Comparison of ENCODE assay signal across 8 cellular contexts in the genomic region with DNA sequence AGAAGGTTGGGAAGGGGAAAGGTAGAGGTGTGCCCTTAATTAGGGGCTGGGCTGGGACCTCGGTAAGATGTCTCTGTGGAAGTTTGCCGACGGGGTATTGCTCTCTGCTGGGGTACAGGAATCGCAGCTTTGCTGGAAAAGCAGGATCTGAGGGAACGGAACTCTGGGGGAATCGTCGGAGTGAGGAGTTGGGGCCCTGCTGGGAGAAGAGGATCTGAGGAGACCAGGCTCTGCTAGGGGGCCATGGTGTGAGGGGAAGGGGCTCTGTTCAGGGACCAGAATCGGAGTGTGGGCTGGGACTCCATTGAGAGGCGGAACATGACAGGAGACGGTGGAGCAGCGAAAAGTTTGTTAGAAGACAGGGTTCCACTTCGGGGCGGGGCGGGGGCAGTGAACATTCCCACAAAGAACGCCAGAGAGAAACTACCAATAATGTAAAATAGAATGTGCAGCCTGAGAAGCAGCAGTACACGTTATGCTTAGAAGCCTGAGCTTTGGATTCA. TPM values are rescaled to one million over a fixed set of nuclear protein-coding genes. Genes with fewer than 3 reads are reported as not detected.
A peak's percentile ranks its signal among the peaks of the same experiment; 100 is the strongest.
DNase-seq lines count a peak whose midpoint lies in the region; ATAC-seq, FAIRE-seq and TF ChIP-seq lines count a peak whose summit lies in the region.

No MANE protein-coding gene starts in this region.

- no peaks in the 10 kb centered on the region for H3K9me3 Mint-ChIP-seq in WTC11

- peaks cover under 1% of the 10 kb centered on the region; the same call in 1 of the 2 replicates for H3K36me3 Mint-ChIP-seq in WTC11

- TF ChIP-seq CTCF in AG04450 (IDR thresholded peaks at IDR 0.05; ENCODE audit: low read depth, low read length) (no peak), WTC11 (IDR thresholded peaks at IDR 0.05) (no peak), thoracic aorta (IDR thresholded peaks at IDR 0.05) (no peak)

- no peaks in the 10 kb centered on the region; the same call in 1 of the 2 replicates for H3K9me3 ChIP-seq in AG04450 (ENCODE audit: control insufficient read depth, insufficient read depth, low read length)
- H3K9me3 ChIP-seq in effector memory CD4-positive, alpha-beta T cell (ENCODE audit: control insufficient read depth, low read length) = no peaks in the 10 kb centered on the region
- no peaks in the 10 kb centered on the region for H3K9me3 ChIP-seq in thoracic aorta

- peak overlapping the region; percentile 53 for H3K4me2 ChIP-seq in mesendoderm (ENCODE audit: low read length)

- peaks cover 28% of the 10 kb centered on the region for H3K79me2 ChIP-seq in mesendoderm (ENCODE audit: control insufficient read depth, insufficient read depth, low read length)

- FAIRE-seq in H54 (lab: Jason Lieb, UNC) = no peak

- H3K36me3 ChIP-seq in effector memory CD4-positive, alpha-beta T cell (ENCODE audit: control insufficient read depth, insufficient read depth, low read length) = no peaks in the 10 kb centered on the region
- H3K36me3 ChIP-seq in mesendoderm (ENCODE audit: control insufficient read depth, insufficient read depth, low read length) = no peaks in the 10 kb centered on the region
- no peaks in the 10 kb centered on the region for H3K36me3 ChIP-seq in thoracic aorta

- CTCF ChIA-PET in AG04450 (lab: Charles Lee) = no interaction called here
- CTCF ChIA-PET in WTC11 (lab: Charles Lee) = no interaction called here

- no peak overlapping the region for H3K4ac ChIP-seq in mesendoderm (ENCODE audit: low read depth, low read length)

- peaks cover 19% of the 10 kb centered on the region for H3K4me1 Mint-ChIP-seq in WTC11

- H2BK5ac ChIP-seq in mesendoderm (ENCODE audit: low read length) = no peak overlapping the region

- peak overlapping the region; percentile 95 for H3K27ac Mint-ChIP-seq in WTC11

- H3K27ac ChIP-seq in AG04450 (ENCODE audit: low read depth, low read length) (peak overlapping the region; percentile 73), mesendoderm (ENCODE audit: low read depth, low read length) (no peak overlapping the region), thoracic aorta (peak overlapping the region; percentile 69 to 82)
- peak overlapping the region; percentile 88 for H3K27ac ChIP-seq in effector memory CD4-positive, alpha-beta T cell (ENCODE audit: insufficient read depth, low read length, poor library complexity, severe bottlenecking)

- no peak overlapping the region for H3K23ac ChIP-seq in mesendoderm (ENCODE audit: low read length)

- H3K18ac ChIP-seq in mesendoderm (ENCODE audit: low read length) = no peak overlapping the region

- H3K9ac ChIP-seq in mesendoderm (ENCODE audit: low read length) = peak overlapping the region; percentile 89

- H3K27me3 ChIP-seq in AG04450 (ENCODE audit: control insufficient read depth, insufficient read depth, low read length) (no peaks in the 10 kb centered on the region), mesendoderm (ENCODE audit: insufficient read depth, low read length, poor library complexity) (no peaks in the 10 kb centered on the region), thoracic aorta (replicated peaks; ENCODE audit: insufficient read depth) (no peaks in the 10 kb centered on the region)
- H3K27me3 ChIP-seq in effector memory CD4-positive, alpha-beta T cell (replicated peaks; ENCODE audit: control insufficient read depth, insufficient read depth, low read length, poor library complexity, severe bottlenecking) = no peaks in the 10 kb centered on the region

- H2BK120ac ChIP-seq in mesendoderm (ENCODE audit: low read depth, low read length) = no peak overlapping the region

- no peaks in the 10 kb centered on the region for H3K27me3 Mint-ChIP-seq in WTC11 (ENCODE audit: low read depth)

- H3K4me3 ChIP-seq in AG04450 (ENCODE audit: low read depth, low read length) (peak overlapping the region; percentile 94), mesendoderm (ENCODE audit: low read length) (peak overlapping the region; percentile 66), thoracic aorta (peak overlapping the region; percentile 99)
- peak overlapping the region; percentile 99 for H3K4me3 ChIP-seq in effector memory CD4-positive, alpha-beta T cell (ENCODE audit: insufficient read depth, low read depth, low read length, poor library complexity, severe bottlenecking)

- peak; percentile 20 for ATAC-seq in WTC11
- ATAC-seq in thoracic aorta (ENCODE audit: insufficient number of reproducible peaks, low FRiP score, low read depth) = no peak
- no peak for ATAC-seq in GM21367 (IDR thresholded peaks at IDR 0.05; ENCODE audit: unreplicated experiment)

- DNase-seq in AG04450 (ENCODE audit: low read depth, low spot score) (no peak), H54 (ENCODE audit: insufficient read length, low spot score) (peak; percentile 16), WTC11 (ENCODE audit: low spot score) (no peak), mesendoderm (no peak), thoracic aorta (ENCODE audit: low spot score) (no peak), CD1c-positive myeloid dendritic cell (ENCODE audit: extremely low spot score) (no peak)
- DNase-seq in effector memory CD4-positive, alpha-beta T cell = no peak

- H4K5ac ChIP-seq in mesendoderm (ENCODE audit: low read length) = no peak overlapping the region

- peak overlapping the region; percentile 94 for H3K4me3 Mint-ChIP-seq in WTC11

- H3K4me1 ChIP-seq in effector memory CD4-positive, alpha-beta T cell (ENCODE audit: control insufficient read depth, insufficient read depth, low read length, poor library complexity, severe bottlenecking) = peaks cover 10% of the 10 kb centered on the region
- no peaks in the 10 kb centered on the region for H3K4me1 ChIP-seq in mesendoderm (ENCODE audit: control insufficient read depth, low read depth, low read length)
- peaks cover 25 to 55% of the 10 kb centered on the region in 2 donors for H3K4me1 ChIP-seq in thoracic aorta (ENCODE audit: control insufficient read depth in 1 of 2, low read depth in 2 of 2)

- peaks cover 1% of the 10 kb centered on the region for H3K79me1 ChIP-seq in mesendoderm (ENCODE audit: low read length)

- POLR2A ChIA-PET in AG04450 (lab: Yijun Ruan, JAX) = no interaction called here
- POLR2A ChIA-PET in WTC11 (lab: Charles Lee) = interaction anchor here (1.3 kb wide), 1 partner anchor 173 kb away, joined by 5 read pairs; a partner anchor contains a TSS

- WGBS in mesendoderm (ENCODE audit: extremely low coverage, insufficient coverage, low lambda C conversion rate) = no CpG with 5 or more reads among the region's 16 CpGs

- no peak overlapping the region for H2BK15ac ChIP-seq in mesendoderm (replicated peaks; ENCODE audit: low read depth)

- no peak overlapping the region for H4K8ac ChIP-seq in mesendoderm (ENCODE audit: low read depth, low read length)

- TF ChIP-seq POLR2A in H54 (IDR thresholded peaks at IDR 0.05; ENCODE audit: low read depth, low read length) = no peak

- H3K56ac ChIP-seq in mesendoderm (ENCODE audit: low read length) = peak overlapping the region; percentile 90

- H2AK5ac ChIP-seq in mesendoderm (ENCODE audit: low read length) = no peak overlapping the region

TF ChIP-seq in WTC11, 78 proteins besides CTCF, POLR2A, EP300 and RAD21 (continues in another document):
- TF ChIP-seq, protein P1, sequence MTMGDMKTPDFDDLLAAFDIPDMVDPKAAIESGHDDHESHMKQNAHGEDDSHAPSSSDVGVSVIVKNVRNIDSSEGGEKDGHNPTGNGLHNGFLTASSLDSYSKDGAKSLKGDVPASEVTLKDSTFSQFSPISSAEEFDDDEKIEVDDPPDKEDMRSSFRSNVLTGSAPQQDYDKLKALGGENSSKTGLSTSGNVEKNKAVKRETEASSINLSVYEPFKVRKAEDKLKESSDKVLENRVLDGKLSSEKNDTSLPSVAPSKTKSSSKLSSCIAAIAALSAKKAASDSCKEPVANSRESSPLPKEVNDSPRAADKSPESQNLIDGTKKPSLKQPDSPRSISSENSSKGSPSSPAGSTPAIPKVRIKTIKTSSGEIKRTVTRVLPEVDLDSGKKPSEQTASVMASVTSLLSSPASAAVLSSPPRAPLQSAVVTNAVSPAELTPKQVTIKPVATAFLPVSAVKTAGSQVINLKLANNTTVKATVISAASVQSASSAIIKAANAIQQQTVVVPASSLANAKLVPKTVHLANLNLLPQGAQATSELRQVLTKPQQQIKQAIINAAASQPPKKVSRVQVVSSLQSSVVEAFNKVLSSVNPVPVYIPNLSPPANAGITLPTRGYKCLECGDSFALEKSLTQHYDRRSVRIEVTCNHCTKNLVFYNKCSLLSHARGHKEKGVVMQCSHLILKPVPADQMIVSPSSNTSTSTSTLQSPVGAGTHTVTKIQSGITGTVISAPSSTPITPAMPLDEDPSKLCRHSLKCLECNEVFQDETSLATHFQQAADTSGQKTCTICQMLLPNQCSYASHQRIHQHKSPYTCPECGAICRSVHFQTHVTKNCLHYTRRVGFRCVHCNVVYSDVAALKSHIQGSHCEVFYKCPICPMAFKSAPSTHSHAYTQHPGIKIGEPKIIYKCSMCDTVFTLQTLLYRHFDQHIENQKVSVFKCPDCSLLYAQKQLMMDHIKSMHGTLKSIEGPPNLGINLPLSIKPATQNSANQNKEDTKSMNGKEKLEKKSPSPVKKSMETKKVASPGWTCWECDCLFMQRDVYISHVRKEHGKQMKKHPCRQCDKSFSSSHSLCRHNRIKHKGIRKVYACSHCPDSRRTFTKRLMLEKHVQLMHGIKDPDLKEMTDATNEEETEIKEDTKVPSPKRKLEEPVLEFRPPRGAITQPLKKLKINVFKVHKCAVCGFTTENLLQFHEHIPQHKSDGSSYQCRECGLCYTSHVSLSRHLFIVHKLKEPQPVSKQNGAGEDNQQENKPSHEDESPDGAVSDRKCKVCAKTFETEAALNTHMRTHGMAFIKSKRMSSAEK (CRISPR knock-in tag; IDR thresholded peaks at IDR 0.05; ENCODE audit: borderline replicate concordance) = 0 out of 2 replicates have a peak, but pooled peaks have one; percentile 56
- TF ChIP-seq GABPB1 (CRISPR knock-in tag; IDR thresholded peaks at IDR 0.05) = 0 out of 2 replicates have a peak, but pooled peaks have one; percentile 1
- TF ChIP-seq, protein P2, sequence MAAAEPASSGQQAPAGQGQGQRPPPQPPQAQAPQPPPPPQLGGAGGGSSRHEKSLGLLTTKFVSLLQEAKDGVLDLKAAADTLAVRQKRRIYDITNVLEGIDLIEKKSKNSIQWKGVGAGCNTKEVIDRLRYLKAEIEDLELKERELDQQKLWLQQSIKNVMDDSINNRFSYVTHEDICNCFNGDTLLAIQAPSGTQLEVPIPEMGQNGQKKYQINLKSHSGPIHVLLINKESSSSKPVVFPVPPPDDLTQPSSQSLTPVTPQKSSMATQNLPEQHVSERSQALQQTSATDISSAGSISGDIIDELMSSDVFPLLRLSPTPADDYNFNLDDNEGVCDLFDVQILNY (CRISPR knock-in tag; IDR thresholded peaks at IDR 0.05) = no peak

RNA-seq across cellular contexts. Expression of a gene that starts 0.5 kb away (rescaled TPM):
- polyA plus RNA-seq in AG04450 (2011; rRNA removed) = 45.9 and 57.7 TPM in 2 replicates
- 8.8 and 12.7 TPM in 2 replicates for polyA minus RNA-seq in AG04450 (2011; rRNA and poly(A)+ RNA removed)
- total RNA-seq in WTC11 (2021) (22.8 to 29.9 TPM (median 28.2 TPM) in 3 replicates), thoracic aorta (10 to 100 TPM; 38.9 to 41.3 TPM)
- 23.9 TPM for polyA plus RNA-seq in mesendoderm (2013, experiment 1 of 2)
- 22.1 TPM for polyA plus RNA-seq in mesendoderm (2013, experiment 2 of 2)

RNA-seq across cellular contexts. Expression of a gene that starts 0.9 kb away (rescaled TPM):
- polyA plus RNA-seq in AG04450 (2011; rRNA removed) = 26.5 and 26.8 TPM in 2 replicates
- 46.9 and 47.4 TPM in 2 replicates for polyA minus RNA-seq in AG04450 (2011; rRNA and poly(A)+ RNA removed)
- 71.3 to 79.8 TPM (median 72.8 TPM) in 3 replicates for total RNA-seq in WTC11 (2021)
- 59.1 TPM for polyA plus RNA-seq in mesendoderm (2013, experiment 1 of 2)
- 59.0 TPM for polyA plus RNA-seq in mesendoderm (2013, experiment 2 of 2)
- total RNA-seq in thoracic aorta = 100 to 1,000 TPM in 1 of 2 donors, 10 to 100 TPM in 1; 86.6 to 107 TPM
